8 cellular contexts compared by ENCODE assay signal in genomic region chr6:166949533-166950442, GRCh38. TPM values are rescaled to one million over a fixed set of nuclear protein-coding genes. Genes with fewer than 3 reads are reported as not detected.
A peak's percentile ranks its signal among the peaks of the same experiment; 100 is the strongest.
DNase-seq lines count a peak whose midpoint lies in the region; ATAC-seq and TF ChIP-seq lines count a peak whose summit lies in the region.
"Had no signal": no experiment of that assay in that cellular context is flagged by ENCODE, and none has a peak within 500 bp of the region (broad histone marks: within the 10 kb centered on the region; RNA-seq: fewer than 3 reads in every experiment).

No MANE protein-coding gene starts in this region.

- no peaks in the 10 kb centered on the region for H3K9me3 Mint-ChIP-seq in chondrocyte (ENCODE audit: low read depth)

- no peaks in the 10 kb centered on the region for H3K27me3 Mint-ChIP-seq in chondrocyte (ENCODE audit: low read depth)

- no peak overlapping the region for H3K27ac Mint-ChIP-seq in chondrocyte (ENCODE audit: unreplicated experiment)

- H3K4me1 ChIP-seq in colonic mucosa, result no peaks in the 10 kb centered on the region

- in situ Hi-C loops in GM13976 (cut with MboI; ENCODE audit: low sequenced_read_pairs, unreplicated experiment), result no loop called here

- intact Hi-C loops in colonic mucosa (cut with DNase I), result no loop called here
- intact Hi-C loops in sciatic nerve (cut with DNase I), result no loop called here

- DNase-seq in colonic mucosa (peak; percentile 42), sciatic nerve (ENCODE audit: low spot score) (no peak), chondrocyte (ENCODE audit: low spot score) (no peak), NAMALWA (ENCODE audit: low spot score) (no peak), GM13976 (ENCODE audit: low spot score) (no peak)
- DNase-seq: H7 had no signal

- no peak overlapping the region for H3K4me3 ChIP-seq in colonic mucosa

- peak; percentile 15 for ATAC-seq in GM19324 (IDR thresholded peaks at IDR 0.05; ENCODE audit: low FRiP score, unreplicated experiment)
- peak; percentile 0 for ATAC-seq in HG03280 (IDR thresholded peaks at IDR 0.05; ENCODE audit: unreplicated experiment)
- peak; percentile 18 for ATAC-seq in sciatic nerve

- H3K4me1 Mint-ChIP-seq in chondrocyte (ENCODE audit: low read depth), result no peaks in the 10 kb centered on the region

- no peaks in the 10 kb centered on the region for H3K9me3 ChIP-seq in colonic mucosa

- peaks cover 8% of the 10 kb centered on the region for H3K36me3 ChIP-seq in colonic mucosa

- peak overlapping the region; percentile 70 for H3K27ac ChIP-seq in colonic mucosa

- peak overlapping the region in 1 of 2 donors; percentile 7 for H3K9ac ChIP-seq in colonic mucosa (ENCODE audit: low read depth in 2 of 2, low read length in 2 of 2)

- H3K4me3 Mint-ChIP-seq in chondrocyte (ENCODE audit: unreplicated experiment), result no peak overlapping the region

- no peaks in the 10 kb centered on the region for H3K27me3 ChIP-seq in colonic mucosa

- TF ChIP-seq CTCF in colonic mucosa (IDR thresholded peaks at IDR 0.05) (no peak), chondrocyte (IDR thresholded peaks at IDR 0.05) (no peak), GM13976 (IDR thresholded peaks at IDR 0.05; ENCODE audit: borderline replicate concordance, control extremely low read depth, extremely low read depth, insufficient read depth, missing control alignments) (no peak)

- peaks cover 9% of the 10 kb centered on the region for H3K36me3 Mint-ChIP-seq in chondrocyte (ENCODE audit: low read depth)

RNA-seq across cellular contexts. Expression of gene RNASET2, which starts 6.6 kb away (rescaled TPM):
- 100 to 1,000 TPM in 1 of 2 donors, 10 to 100 TPM in 1; 87.1 to 126 TPM for total RNA-seq in colonic mucosa
- 70.4 TPM for total RNA-seq in sciatic nerve
- total RNA-seq in chondrocyte, result 27.0 to 29.4 TPM (median 27.1 TPM) in 3 replicates

RNA-seq across cellular contexts. Expression of gene CEP43, which starts 49.4 kb away (rescaled TPM):
- 10 to 100 TPM; 17.3 to 23.8 TPM for total RNA-seq in colonic mucosa
- 18.8 TPM for total RNA-seq in sciatic nerve
- total RNA-seq in chondrocyte, result 11.7 to 15.4 TPM (median 11.7 TPM) in 3 replicates
